ENCODE assay signal across 10 cellular contexts in the genomic region with DNA sequence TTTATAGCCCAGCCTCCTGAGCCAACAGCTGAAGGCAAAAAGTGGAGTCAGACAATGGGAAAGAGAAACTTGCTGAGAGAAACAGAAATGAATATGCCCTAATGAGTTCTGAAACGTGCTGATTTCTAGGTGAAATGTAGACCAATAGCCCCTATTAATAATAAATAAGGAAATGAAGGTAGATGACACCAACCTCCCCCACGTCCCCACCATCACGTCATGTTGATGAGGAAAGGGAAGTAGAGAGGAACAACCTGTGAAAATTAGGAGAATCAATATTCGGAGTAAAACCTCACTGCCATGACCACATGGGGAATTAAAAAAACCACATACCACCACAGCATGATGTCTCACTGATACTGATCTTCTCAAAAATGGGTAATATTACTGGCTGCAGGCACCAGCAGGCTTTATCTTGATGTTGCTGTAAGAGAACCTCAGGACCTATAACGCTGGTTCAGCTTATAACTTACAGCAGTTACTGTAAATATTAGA.
DNase-seq lines count a peak whose midpoint lies in the region; ATAC-seq, FAIRE-seq and TF ChIP-seq lines count a peak whose summit lies in the region.
"Had no signal": no experiment of that assay in that cellular context is flagged by ENCODE, and none has a peak within 500 bp of the region (broad histone marks: within the 10 kb centered on the region; RNA-seq: fewer than 3 reads in every experiment).

No MANE protein-coding gene starts in this region.

- H3K27ac Mint-ChIP-seq in immature natural killer cell: peak overlapping the region; percentile 85 to 92 (median 90)
- H3K27ac Mint-ChIP-seq in CD14-positive monocyte: peak overlapping the region in 1 of 7 donors; percentile 32

- H3K36me3 Mint-ChIP-seq in immature natural killer cell: peaks cover 3 to 10% (median 7%) of the 10 kb centered on the region in 3 donors
- H3K36me3 Mint-ChIP-seq in CD14-positive monocyte: peaks cover 31 to 32% of the 10 kb centered on the region in 2 donors

- no peak for DNase-seq in GM18507 (ENCODE audit: extremely low spot score, insufficient read length, low read depth)
- DNase-seq in UCSD-AML1 (lab: John Stamatoyannopoulos, UW; ENCODE audit: unreplicated experiment): peak; percentile 36
- peak; percentile 66 to 69 (median 67) for DNase-seq in immature natural killer cell
- DNase-seq in D721Med (ENCODE audit: insufficient read length, low spot score): no peak
- no peak for DNase-seq in kidney
- no peak for DNase-seq in CD14-positive monocyte (ENCODE audit: low spot score)
- no peak for DNase-seq in DMS 273 treated with DMSO at 0.1 percent for 48 hours (lab: John Stamatoyannopoulos, UW)

- H3K4me3 Mint-ChIP-seq in immature natural killer cell (peak overlapping the region; percentile 77 to 85 (median 80)), CD14-positive monocyte (no peak overlapping the region)
- H3K4me3 Mint-ChIP-seq: neural crest cell had no signal

- H3K4me1 Mint-ChIP-seq in immature natural killer cell (peaks cover 84 to 91% of the 10 kb centered on the region in 2 donors), CD14-positive monocyte (peaks cover 6% of the 10 kb centered on the region)

- peaks cover 0 to 2% (median 0%) of the 10 kb centered on the region in 3 donors for H3K27me3 Mint-ChIP-seq in immature natural killer cell (ENCODE audit: low read depth in 3 of 3)
- H3K27me3 Mint-ChIP-seq in CD14-positive monocyte (ENCODE audit: low read depth in 3 of 3): no peaks in the 10 kb centered on the region

- ATAC-seq in HG02970 (IDR thresholded peaks at IDR 0.05; ENCODE audit: low FRiP score, unreplicated experiment): peak; percentile 65

- no peak overlapping the region for H3K27ac ChIP-seq in kidney (ENCODE audit: low read depth in 2 of 2, low read length in 2 of 2)

- H3K36me3 ChIP-seq in kidney (ENCODE audit: control insufficient read depth in 1 of 2, insufficient read depth in 2 of 2, low read length in 2 of 2): no peaks in the 10 kb centered on the region

- H3K9me3 Mint-ChIP-seq in immature natural killer cell (no peaks in the 10 kb centered on the region), CD14-positive monocyte (no peaks in the 10 kb centered on the region)
- H3K9me3 Mint-ChIP-seq: neural crest cell had no signal

- no peak overlapping the region for H3K4me3 ChIP-seq in kidney (ENCODE audit: low read length in 2 of 2)

- no peaks in the 10 kb centered on the region for H3K9me3 ChIP-seq in kidney (ENCODE audit: control insufficient read depth in 1 of 2, low read length in 2 of 2)

- FAIRE-seq in GM18507 (lab: Jason Lieb, UNC) (peak; percentile 48), D721Med (lab: Jason Lieb, UNC) (no peak), kidney (lab: Jason Lieb, UNC) (no peak)
- FAIRE-seq: astrocyte had no signal

- no peaks in the 10 kb centered on the region for H3K4me1 ChIP-seq in kidney (ENCODE audit: control insufficient read depth in 1 of 2, insufficient read depth in 1 of 2, low read depth in 1 of 2, low read length in 2 of 2)

- no peak overlapping the region for H3K9ac ChIP-seq in kidney (ENCODE audit: low read length in 2 of 2)

- intact Hi-C loops in kidney (cut with DNase I) (no loop called here), CD14-positive monocyte (cut with micrococcal nuclease) (no loop called here)

- no peak for TF ChIP-seq CTCF in D721Med (IDR thresholded peaks at IDR 0.05; ENCODE audit: insufficient read depth, missing control alignments)
- no peak for TF ChIP-seq CTCF in kidney (IDR thresholded peaks at IDR 0.05; ENCODE audit: borderline replicate concordance, extremely low read depth, insufficient read depth)
- TF ChIP-seq CTCF in CD14-positive monocyte (IDR thresholded peaks at IDR 0.05): no peak

Comparison
In these comparisons a context has a peak if more than half of its experiments do, and no peak if none do; other contexts are left out.
1. DNase-seq: peak in UCSD-AML1 (single experiment) and immature natural killer cell (3 of 3); none in GM18507 (single experiment), D721Med (single experiment), kidney (single experiment), CD14-positive monocyte (single experiment) and DMS 273 treated with DMSO at 0.1 percent for 48 hours (single experiment).
2. H3K4me3 Mint-ChIP-seq: peak in immature natural killer cell (5 of 5); none in CD14-positive monocyte (0 of 2).